ENCODE assay signal across 20 cellular contexts in genomic region chr19:33997690-33998089, GRCh38.
DNase-seq lines count a peak whose midpoint lies in the region; ATAC-seq, FAIRE-seq and TF ChIP-seq lines count a peak whose summit lies in the region.
"Had no signal": no experiment of that assay in that cellular context is flagged by ENCODE, and none has a peak within 500 bp of the region (broad histone marks: within the 10 kb centered on the region; RNA-seq: fewer than 3 reads in every experiment).

No MANE protein-coding gene starts in this region.

- peak; percentile 68 for FAIRE-seq in A204.1 (lab: Jason Lieb, UNC)
- FAIRE-seq in D721Med (lab: Jason Lieb, UNC) = no peak

- DNase-seq in D721Med (ENCODE audit: insufficient read length, low spot score) = no peak
- no peak for DNase-seq in RWPE1 (ENCODE audit: low spot score)
- peak; percentile 3 for DNase-seq in fibroblast of the aortic adventitia (ENCODE audit: low read depth)
- no peak for DNase-seq in NCI-H1048 (lab: John Stamatoyannopoulos, UW)
- DNase-seq: activated CD4-positive, CD25-positive, alpha-beta regulatory T cell; activated effector memory CD4-positive, alpha-beta T cell treated with Interleukin-2 at 50 U/mL for 16 hours; cortex of kidney; DMS153; IMR-90; islet precursor cell; NCI-H1092; NCI-H774; stimulated activated CD4-positive, alpha-beta T cell treated with anti-CD3 and anti-CD28 coated beads, Interleukin-1b, Interleukin-23, amount 100 ng/mL, for 48 hours; T-helper 2 cell had no signal

- TF ChIP-seq CTCF in D721Med (IDR thresholded peaks at IDR 0.05; ENCODE audit: insufficient read depth, missing control alignments) (peak; percentile 12), RWPE1 (conservative IDR thresholded peaks at IDR 0.05; ENCODE audit: low read depth) (peak; percentile 21; the same call in 1 of the 2 replicates), fibroblast of the aortic adventitia (IDR thresholded peaks at IDR 0.05; ENCODE audit: insufficient read depth, low read length) (peak; percentile 10)

- POLR2A ChIA-PET in RWPE1 (lab: Yijun Ruan, JAX; ENCODE audit: low non-redundant PET) = no interaction called here

- ATAC-seq in HG03457 (IDR thresholded peaks at IDR 0.05; ENCODE audit: unreplicated experiment) (no peak), GM21515 (IDR thresholded peaks at IDR 0.05; ENCODE audit: unreplicated experiment) (no peak), HG03025 (IDR thresholded peaks at IDR 0.05; ENCODE audit: low FRiP score, unreplicated experiment) (no peak)

- CTCF ChIA-PET in RWPE1 (lab: Yijun Ruan, JAX) = interaction anchor here (0.6 to 1.5 kb wide), 11 partner anchors 8 to 846 kb away, joined by 3 to 49 read pairs (median 4); no protein-coding TSS in a partner anchor

- no peak overlapping the region for H3K27ac ChIP-seq in RWPE1
- H3K27ac ChIP-seq: right atrium auricular region, vagina had no signal

- no peak overlapping the region for H3K4me3 ChIP-seq in fibroblast of the aortic adventitia (ENCODE audit: low read depth, low read length)
- H3K4me3 ChIP-seq: right atrium auricular region, vagina had no signal
